29 cellular contexts compared by ENCODE assay signal in the genomic region with DNA sequence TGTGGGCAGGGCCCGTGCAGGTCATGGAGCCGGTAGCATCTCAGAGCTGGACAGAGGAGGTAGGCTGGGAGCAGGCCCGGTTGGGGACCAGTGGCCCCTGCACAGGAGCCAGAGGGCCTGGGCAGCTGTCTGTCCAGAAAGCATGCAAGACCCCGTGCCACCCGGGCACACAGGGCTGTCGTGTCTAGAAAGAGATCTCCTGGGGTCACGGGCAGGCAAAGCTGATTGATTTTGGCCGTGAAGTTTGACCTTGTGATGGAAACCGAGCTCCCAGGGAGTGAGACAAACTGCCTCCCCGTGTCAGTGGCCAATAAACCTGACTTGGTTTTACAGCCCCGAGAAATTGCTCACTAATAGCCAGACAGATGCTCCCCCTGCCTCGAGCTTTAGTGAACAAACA.
DNase-seq lines count a peak whose midpoint lies in the region; ATAC-seq and TF ChIP-seq lines count a peak whose summit lies in the region.
"Had no signal": no experiment of that assay in that cellular context is flagged by ENCODE, and none has a peak within 500 bp of the region (broad histone marks: within the 10 kb centered on the region; RNA-seq: fewer than 3 reads in every experiment).

No MANE protein-coding gene starts in this region.

- H3K27me3 ChIP-seq in right lobe of liver (no peaks in the 10 kb centered on the region), testis (no peaks in the 10 kb centered on the region), neural progenitor cell (no peaks in the 10 kb centered on the region)
- H3K27me3 ChIP-seq: MG63, SJCRH30 had no signal

- intact Hi-C loops in right lobe of liver (cut with DNase I) (no loop called here), testis (cut with DNase I; ENCODE audit: low total_unique reads) (no loop called here)

- no peaks in the 10 kb centered on the region for H3K79me2 ChIP-seq in neural progenitor cell (ENCODE audit: low read depth)

- TF ChIP-seq POLR2A in right lobe of liver (IDR thresholded peaks at IDR 0.05): no peak
- no peak for TF ChIP-seq POLR2A in testis (IDR thresholded peaks at IDR 0.05)

- no peak overlapping the region for H3K4me3 ChIP-seq in HEK293 (ENCODE audit: low read depth, low read length)
- H3K4me3 ChIP-seq in right lobe of liver: no peak overlapping the region
- no peak overlapping the region for H3K4me3 ChIP-seq in testis
- no peak overlapping the region for H3K4me3 ChIP-seq in neural progenitor cell
- H3K4me3 ChIP-seq: GM12878, MG63, PC-9, SJCRH30 had no signal

- no peak overlapping the region for H2AFZ ChIP-seq in neural progenitor cell (replicated peaks)
- H2AFZ ChIP-seq: PC-9 had no signal

- H3K4me1 ChIP-seq in HEK293 (ENCODE audit: control insufficient read depth, insufficient read depth, low read length) (no peaks in the 10 kb centered on the region), right lobe of liver (peaks cover 0 to 18% (median 5%) of the 10 kb centered on the region in 4 donors), testis (peaks cover 20% of the 10 kb centered on the region), neural progenitor cell (peaks cover 11% of the 10 kb centered on the region)
- H3K4me1 ChIP-seq: Caco-2, SJCRH30 had no signal

- no peaks in the 10 kb centered on the region for H3K9me3 ChIP-seq in HEK293 (ENCODE audit: control insufficient read depth, insufficient read depth, low read depth, low read length)
- no peaks in the 10 kb centered on the region for H3K9me3 ChIP-seq in right lobe of liver
- no peaks in the 10 kb centered on the region for H3K9me3 ChIP-seq in testis
- no peaks in the 10 kb centered on the region for H3K9me3 ChIP-seq in neural progenitor cell (ENCODE audit: low read depth)
- H3K9me3 ChIP-seq: Caco-2, MG63, SJCRH30 had no signal

- H3K9me3 Mint-ChIP-seq in glutamatergic neuron (ENCODE audit: unreplicated experiment) (peaks cover 21% of the 10 kb centered on the region), neural progenitor cell (peaks cover 5% of the 10 kb centered on the region)

- peaks cover 29% of the 10 kb centered on the region for H3K4me1 Mint-ChIP-seq in glutamatergic neuron (ENCODE audit: low read depth, unreplicated experiment)
- H3K4me1 Mint-ChIP-seq in neural progenitor cell: peaks cover 17% of the 10 kb centered on the region

- H3K27ac ChIP-seq in HEK293 (ENCODE audit: extremely low read depth, low read depth, low read length): no peak overlapping the region
- H3K27ac ChIP-seq in right lobe of liver: peak overlapping the region in 1 of 3 donors; percentile 40
- peak overlapping the region; percentile 11 to 17 for H3K27ac ChIP-seq in testis
- no peak overlapping the region for H3K27ac ChIP-seq in neural progenitor cell
- H3K27ac ChIP-seq: 22Rv1, C4-2B, PC-9, SJCRH30 had no signal

- H3K27ac Mint-ChIP-seq in glutamatergic neuron (ENCODE audit: unreplicated experiment): no peak overlapping the region
- H3K27ac Mint-ChIP-seq in neural progenitor cell: no peak overlapping the region
- H3K27ac Mint-ChIP-seq: B cell; CD8-positive, alpha-beta T cell had no signal

- CTCF ChIA-PET in HEK293 (lab: Yijun Ruan, JAX): interaction anchor here (0.6 kb wide), 4 partner anchors 19 to 221 kb away, joined by 3 to 6 read pairs (median 4); no protein-coding TSS in a partner anchor

- DNase-seq in glutamatergic neuron (no peak), right lobe of liver (peak in 2 of 3 donors; percentile 52 to 79), testis (no peak), neural progenitor cell (ENCODE audit: low spot score) (no peak)
- DNase-seq: Caco-2; CD8-positive, alpha-beta T cell; DMS79; EL; GDM1; IMR-90; KG1; MG63; NCI-H1105 treated with DMSO at 0.1 percent for 48 hours; NCI-H146; NCI-H1930; NCI-H2107; NCI-H446; NCI-H526; PC-9; SJCRH30 had no signal

- peak; percentile 59 to 84 (median 74) for ATAC-seq in right lobe of liver
- ATAC-seq in HG03520 (IDR thresholded peaks at IDR 0.05; ENCODE audit: unreplicated experiment): no peak
- no peak for ATAC-seq in GM18511 (IDR thresholded peaks at IDR 0.05; ENCODE audit: unreplicated experiment)
- ATAC-seq: CD8-positive, alpha-beta T cell; GM12878; HCT116; Right ventricle myocardium inferior had no signal

- WGBS in right lobe of liver (ENCODE audit: insufficient coverage, low coverage, low lambda C conversion rate, missing lambda C conversion rate): 20% methylated on average over 4 of the region's 12 CpGs
- 35 to 58% methylated on average over 12 of the region's 12 CpGs for WGBS in testis, 2 donors

- H3K36me3 Mint-ChIP-seq in glutamatergic neuron (ENCODE audit: unreplicated experiment) (peaks cover 7% of the 10 kb centered on the region), neural progenitor cell (peaks cover 25% of the 10 kb centered on the region)

- H3K4me3 Mint-ChIP-seq in glutamatergic neuron (ENCODE audit: unreplicated experiment): peak overlapping the region; percentile 38
- no peak overlapping the region for H3K4me3 Mint-ChIP-seq in neural progenitor cell
- H3K4me3 Mint-ChIP-seq: B cell; CD8-positive, alpha-beta T cell had no signal

- no peak overlapping the region for H3K9ac ChIP-seq in neural progenitor cell

- H4K20me1 ChIP-seq in neural progenitor cell (ENCODE audit: low read depth): peaks cover 50% of the 10 kb centered on the region

- TF ChIP-seq CTCF in HEK293 (tag by site-specific recombination; IDR thresholded peaks at IDR 0.05): no peak
- no peak for TF ChIP-seq CTCF in glutamatergic neuron (IDR thresholded peaks at IDR 0.05; ENCODE audit: partially characterized antibody, unreplicated experiment)
- TF ChIP-seq CTCF in right lobe of liver (IDR thresholded peaks at IDR 0.05): no peak
- no peak for TF ChIP-seq CTCF in testis (IDR thresholded peaks at IDR 0.05)
- no peak for TF ChIP-seq CTCF in neural progenitor cell (IDR thresholded peaks at IDR 0.05)

- peaks cover 15% of the 10 kb centered on the region for H3K27me3 Mint-ChIP-seq in glutamatergic neuron (ENCODE audit: unreplicated experiment)
- H3K27me3 Mint-ChIP-seq in neural progenitor cell (ENCODE audit: insufficient read depth, low read depth): no peaks in the 10 kb centered on the region
- H3K27me3 Mint-ChIP-seq: B cell had no signal

- H3F3A ChIP-seq in neural progenitor cell (ENCODE audit: low read depth): no peaks in the 10 kb centered on the region

- POLR2A ChIA-PET in HEK293 (lab: Yijun Ruan, JAX): interaction anchor here (0.5 kb wide), 1 partner anchor 327 kb away, joined by 3 read pairs; no protein-coding TSS in a partner anchor

- H3K36me3 ChIP-seq in HEK293 (ENCODE audit: control insufficient read depth in 2 of 2, insufficient read depth in 1 of 2, low read length in 2 of 2) (peaks cover 2 to 13% of the 10 kb centered on the region in 2 experiments; a peak in 2 of 3 replicates), right lobe of liver (peaks cover 0 to 26% (median under 1%) of the 10 kb centered on the region in 4 donors), testis (ENCODE audit: low read depth, missing control alignments) (no peaks in the 10 kb centered on the region), neural progenitor cell (no peaks in the 10 kb centered on the region)
- H3K36me3 ChIP-seq: MG63 had no signal

- H3K4me2 ChIP-seq in neural progenitor cell: no peak overlapping the region
- H3K4me2 ChIP-seq: PC-9 had no signal

TF ChIP-seq in HEK293, 187 proteins besides CTCF, POLR2A, EP300 and RAD21:
- TF ChIP-seq ZNF223 (tag by site-specific recombination; IDR thresholded peaks at IDR 0.05): no peak
- 0 out of 2 replicates have a peak, but pooled peaks have one; percentile 13 for TF ChIP-seq HIC1 (tag by site-specific recombination; IDR thresholded peaks at IDR 0.05)

Comparison
In these comparisons a context has a peak if more than half of its experiments do, and no peak if none do; other contexts are left out.
1. H3K27ac ChIP-seq: peak in testis (2 of 2); none in HEK293 (single experiment) and neural progenitor cell (single experiment).
2. DNase-seq: peak in right lobe of liver (2 of 3); none in glutamatergic neuron (single experiment), testis (single experiment) and neural progenitor cell (single experiment).
3. ATAC-seq: peak in right lobe of liver (4 of 4); none in HG03520 (single experiment) and GM18511 (single experiment).